Comparison of ENCODE assay signal across 8 cellular contexts in genomic region chr2:70919672-70920366, GRCh38. TPM values are rescaled to one million over a fixed set of nuclear protein-coding genes. Genes with fewer than 3 reads are reported as not detected.
DNase-seq lines count a peak whose midpoint lies in the region; ATAC-seq lines count a peak whose summit lies in the region.

No MANE protein-coding gene starts in this region.

- no peaks in the 10 kb centered on the region for H3K9me3 Mint-ChIP-seq in CD8-positive, alpha-beta memory T cell

- H3K27ac ChIP-seq in CD8-positive, alpha-beta memory T cell (ENCODE audit: low read depth, low read length): no peak overlapping the region

- H3K36me3 Mint-ChIP-seq in CD8-positive, alpha-beta memory T cell: no peaks in the 10 kb centered on the region

- peaks cover 0 to 1% (median 0%) of the 10 kb centered on the region in 3 donors for H3K4me1 Mint-ChIP-seq in CD8-positive, alpha-beta memory T cell

- POLR2A ChIA-PET in CD8-positive, alpha-beta memory T cell (lab: Charles Lee): no interaction called here

- no peaks in the 10 kb centered on the region for H3K4me1 ChIP-seq in CD8-positive, alpha-beta memory T cell (ENCODE audit: insufficient read depth, low read length)

- H3K36me3 ChIP-seq in CD8-positive, alpha-beta memory T cell (ENCODE audit: insufficient read depth, low read length): no peaks in the 10 kb centered on the region

- no peaks in the 10 kb centered on the region for H3K9me3 ChIP-seq in CD8-positive, alpha-beta memory T cell (ENCODE audit: low read length)

- peaks cover 20 to 42% of the 10 kb centered on the region in 2 donors for H3K27me3 Mint-ChIP-seq in CD8-positive, alpha-beta memory T cell

- H3K27ac Mint-ChIP-seq in CD8-positive, alpha-beta memory T cell: no peak overlapping the region

- DNase-seq in CD8-positive, alpha-beta memory T cell: peak; percentile 31 to 62 (median 58)
- peak; percentile 41 for DNase-seq in GOT3 (lab: John Stamatoyannopoulos, UW)
- DNase-seq in NCI-H345 (lab: John Stamatoyannopoulos, UW): peak; percentile 69
- peak; percentile 66 to 77 for DNase-seq in activated CD4-positive, alpha-beta T cell treated with anti-CD3 and anti-CD28 coated beads for 24 hours (ENCODE audit: low read depth in 2 of 2)
- peak; percentile 81 for DNase-seq in cerebellar cortex (ENCODE audit: low spot score)
- DNase-seq in left lobe of liver (ENCODE audit: low spot score): peak; percentile 83
- peak; percentile 62 to 72 for DNase-seq in stimulated activated CD4-positive, alpha-beta T cell treated with anti-CD3 and anti-CD28 coated beads, Interleukin-4, amount 100 ng/mL, for 48 hours (ENCODE audit: low read depth in 2 of 2)
- DNase-seq in cortex of kidney (lab: John Stamatoyannopoulos, UW): no peak

- H3K27me3 ChIP-seq in CD8-positive, alpha-beta memory T cell (ENCODE audit: insufficient read depth, low read length, poor library complexity, severe bottlenecking): peaks cover 10% of the 10 kb centered on the region

- CTCF ChIA-PET in CD8-positive, alpha-beta memory T cell (lab: Charles Lee): interaction anchor here (0.6 to 4.6 kb wide), 5 partner anchors 8 to 67 kb away, joined by 3 to 21 read pairs (median 4); no protein-coding TSS in a partner anchor

- H3K4me3 ChIP-seq in CD8-positive, alpha-beta memory T cell (ENCODE audit: low read length): no peak overlapping the region

- ATAC-seq in left lobe of liver: peak; percentile 99

- H3K4me3 Mint-ChIP-seq in CD8-positive, alpha-beta memory T cell: no peak overlapping the region

RNA-seq across cellular contexts. Expression of gene ATP6V1B1, which starts 15.9 kb away (rescaled TPM):
- not detected for total RNA-seq in CD8-positive, alpha-beta memory T cell
- not detected for polyA plus RNA-seq in CD8-positive, alpha-beta memory T cell
- total RNA-seq in left lobe of liver: not detected

RNA-seq across cellular contexts. Expression of gene VAX2, which starts 19.4 kb away (rescaled TPM):
- total RNA-seq in CD8-positive, alpha-beta memory T cell: not detected
- not detected for polyA plus RNA-seq in CD8-positive, alpha-beta memory T cell
- not detected for total RNA-seq in left lobe of liver

RNA-seq across cellular contexts. Expression of gene ANKRD53, which starts 58.6 kb away (rescaled TPM):
- total RNA-seq in CD8-positive, alpha-beta memory T cell: under 1 TPM in 1 of 2 experiments, not detected in 1; 0.35 TPM
- polyA plus RNA-seq in CD8-positive, alpha-beta memory T cell: 0.16 TPM
- total RNA-seq in left lobe of liver: 0.35 TPM
